1 cellular context compared by ENCODE assay signal in genomic region chr17:41530062-41531048, GRCh38.
TF ChIP-seq lines count a peak whose summit lies in the region.

No MANE protein-coding gene starts in this region.

TF ChIP-seq in K562, 482 proteins besides CTCF, POLR2A, EP300 and RAD21 (continued from another document and continues in another):
- no peak for TF ChIP-seq CEBPZ (IDR thresholded peaks at IDR 0.05; ENCODE audit: borderline replicate concordance, low read depth, low read length)
- peak; percentile 35; the same call in 1 of the 2 replicates for TF ChIP-seq L3MBTL2 (IDR thresholded peaks at IDR 0.05)
- no peak for TF ChIP-seq CHAMP1 (IDR thresholded peaks at IDR 0.05)
- TF ChIP-seq ZNF12 (CRISPR knock-in tag; IDR thresholded peaks at IDR 0.05), result no peak
- no peak for TF ChIP-seq GABPA (tag; conservative IDR thresholded peaks at IDR 0.05; ENCODE audit: low read depth)
- no peak for TF ChIP-seq ILK (tag; IDR thresholded peaks at IDR 0.05; ENCODE audit: borderline replicate concordance, low read depth)
- no peak for TF ChIP-seq U2AF2 (optimal IDR thresholded peaks at IDR 0.05; ENCODE audit: low read depth, low read length)
- TF ChIP-seq ZNF639 (CRISPR knock-in tag; conservative IDR thresholded peaks at IDR 0.05 in 1 of 2, IDR thresholded peaks at IDR 0.05 in 1 of 2), result peak in 1 of 2 experiments; percentile 39; a peak in 1 of 4 replicates
- peak; percentile 43; the same call in 1 of the 2 replicates for TF ChIP-seq MYC (IDR thresholded peaks at IDR 0.05; ENCODE audit: low read depth, low read length)
- no peak for TF ChIP-seq MYC (CRISPR knock-in tag; IDR thresholded peaks at IDR 0.05; ENCODE audit: borderline replicate concordance, low read depth)
- peak in 1 of 2 experiments; percentile 58; a peak in 1 of 4 replicates for TF ChIP-seq UBTF (IDR thresholded peaks at IDR 0.05; ENCODE audit: borderline replicate concordance in 1 of 2, low read depth in 2 of 2, low read length in 2 of 2)
- peak; percentile 100 for TF ChIP-seq FOSL1 (tag; conservative IDR thresholded peaks at IDR 0.05)
- peak; percentile 76 for TF ChIP-seq SMAD1 (IDR thresholded peaks at IDR 0.05; ENCODE audit: low read depth, low read length, partially characterized antibody)
- peak; percentile 61 for TF ChIP-seq XRCC5 (IDR thresholded peaks at IDR 0.05; ENCODE audit: low read depth, low read length)
- peak; percentile 56; the same call in 1 of the 2 replicates for TF ChIP-seq ZNF644 (tag; IDR thresholded peaks at IDR 0.05; ENCODE audit: low read depth)
- no peak for TF ChIP-seq CREB5 (CRISPR knock-in tag; IDR thresholded peaks at IDR 0.05)
- peak; percentile 80 for TF ChIP-seq NFE2 (IDR thresholded peaks at IDR 0.05; ENCODE audit: low read depth)
- no peak for TF ChIP-seq FUS (optimal IDR thresholded peaks at IDR 0.05; ENCODE audit: low read depth, low read length)
- TF ChIP-seq DMBX1 (CRISPR knock-in tag; IDR thresholded peaks at IDR 0.05; ENCODE audit: borderline replicate concordance), result peak; percentile 38; the same call in 1 of the 2 replicates
- peak; percentile 91 for TF ChIP-seq PRDM10 (IDR thresholded peaks at IDR 0.05; ENCODE audit: partially characterized antibody)
- no peak for TF ChIP-seq ZFPM2 (CRISPR knock-in tag; IDR thresholded peaks at IDR 0.05)
- TF ChIP-seq XRCC3 (IDR thresholded peaks at IDR 0.05), result no peak
- no peak for TF ChIP-seq ELK3 (CRISPR knock-in tag; IDR thresholded peaks at IDR 0.05)
- TF ChIP-seq NRF1 (conservative IDR thresholded peaks at IDR 0.05 in 1 of 2, IDR thresholded peaks at IDR 0.05 in 1 of 2), result peak in 1 of 2 experiments; percentile 27; a peak in 1 of 4 replicates
- no peak for TF ChIP-seq SIN3B (IDR thresholded peaks at IDR 0.05; ENCODE audit: low read depth)
- peak; percentile 57 for TF ChIP-seq RBBP5 (IDR thresholded peaks at IDR 0.05; ENCODE audit: borderline replicate concordance, insufficient read depth, low read length, poor library complexity, severe bottlenecking)
- TF ChIP-seq ZNF592 (IDR thresholded peaks at IDR 0.05), result peak; percentile 31; the same call in 1 of the 2 replicates
- TF ChIP-seq CTCFL (IDR thresholded peaks at IDR 0.05; ENCODE audit: borderline replicate concordance, insufficient read depth, low read depth, low read length, poor library complexity, severe bottlenecking), result no peak
- no peak for TF ChIP-seq ZNF24 (IDR thresholded peaks at IDR 0.05)
